Comparison of ENCODE assay signal across 17 cellular contexts in the genomic region with DNA sequence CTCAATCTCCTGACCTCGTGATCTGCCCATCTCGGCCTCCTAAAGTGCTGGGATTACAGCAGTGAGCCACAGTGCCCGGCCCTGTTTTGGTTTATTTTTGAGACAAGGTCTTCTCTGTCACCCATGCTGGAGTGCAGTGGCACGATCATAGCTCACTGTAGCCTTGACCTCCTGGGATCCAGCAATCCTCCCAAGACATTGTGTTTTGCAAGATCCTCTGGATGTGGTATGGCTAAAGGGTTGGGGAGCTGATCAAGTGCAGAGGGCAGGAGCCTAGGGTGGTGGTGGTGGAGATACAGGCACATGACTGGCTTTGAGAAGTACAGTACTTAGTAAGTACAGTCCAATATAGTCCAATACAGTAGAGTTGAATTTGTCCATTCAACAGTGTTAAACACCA. TPM values are rescaled to one million over a fixed set of nuclear protein-coding genes. Genes with fewer than 3 reads are reported as not detected.
A peak's percentile ranks its signal among the peaks of the same experiment; 100 is the strongest.
DNase-seq lines count a peak whose midpoint lies in the region; ATAC-seq, FAIRE-seq and TF ChIP-seq lines count a peak whose summit lies in the region.
"Had no signal": no experiment of that assay in that cellular context is flagged by ENCODE, and none has a peak within 500 bp of the region (broad histone marks: within the 10 kb centered on the region; RNA-seq: fewer than 3 reads in every experiment).

No MANE protein-coding gene starts in this region.

- H3K27ac ChIP-seq in HepG2 (ENCODE audit: extremely low read length, insufficient read depth, low read length): no peak overlapping the region
- no peak overlapping the region for H3K27ac ChIP-seq in right lobe of liver
- H3K27ac ChIP-seq in esophagus squamous epithelium: peak overlapping the region; percentile 57 to 83 (median 71)
- H3K27ac ChIP-seq in vagina: peak overlapping the region; percentile 84
- H3K27ac ChIP-seq: ovary had no signal

- no peaks in the 10 kb centered on the region for H3K79me2 ChIP-seq in HepG2 (ENCODE audit: insufficient read depth, low read length)

- H3K4me1 ChIP-seq in HepG2 (ENCODE audit: insufficient read depth, low read length) (peaks cover 68% of the 10 kb centered on the region), right lobe of liver (no peaks in the 10 kb centered on the region), esophagus squamous epithelium (peaks cover 9 to 85% (median 51%) of the 10 kb centered on the region in 3 donors), vagina (peaks cover 71% of the 10 kb centered on the region)

- no peak for TF ChIP-seq RAD21 in HepG2 (CRISPR knock-in tag; IDR thresholded peaks at IDR 0.05)

- ATAC-seq in HepG2: no peak
- no peak for ATAC-seq in right lobe of liver
- ATAC-seq in activated CD8-positive, alpha-beta T cell treated with anti-CD3 and anti-CD28 coated beads for 36 hours: no peak

- no peak for DNase-seq in HepG2 (ENCODE audit: low spot score)
- DNase-seq in right lobe of liver: no peak
- no peak for DNase-seq in activated CD8-positive, alpha-beta T cell treated with anti-CD3 and anti-CD28 coated beads for 36 hours
- no peak for DNase-seq in esophagus squamous epithelium (lab: John Stamatoyannopoulos, UW)
- no peak for DNase-seq in vagina (ENCODE audit: extremely low spot score in 2 of 2)
- DNase-seq in ureter (ENCODE audit: low spot score): no peak
- no peak for DNase-seq in middle frontal gyrus (ENCODE audit: extremely low spot score, low spot score)
- DNase-seq in SHP77 (lab: John Stamatoyannopoulos, UW): no peak
- DNase-seq: AML-193; central memory CD4-positive, alpha-beta T cell; HCEC 1CT; NCI-H1417; NCI-H526; Right ventricle myocardium superior; stimulated activated CD4-positive, alpha-beta T cell treated with anti-CD3 and anti-CD28 coated beads, Interleukin-2, amount 100 ng/mL, for 24 hours had no signal

- H3K4me2 ChIP-seq in HepG2 (ENCODE audit: low read depth, low read length): no peak overlapping the region

- H3K36me3 ChIP-seq in HepG2 (replicated peaks in 1 of 2; ENCODE audit: control insufficient read depth in 1 of 2, insufficient read depth in 2 of 2, low read length in 2 of 2) (no peaks in the 10 kb centered on the region), right lobe of liver (no peaks in the 10 kb centered on the region), esophagus squamous epithelium (no peaks in the 10 kb centered on the region), vagina (no peaks in the 10 kb centered on the region)
- H3K36me3 ChIP-seq: ovary had no signal

- FAIRE-seq in HepG2 (lab: Jason Lieb, UNC): no peak

- H3K27ac Mint-ChIP-seq in activated CD8-positive, alpha-beta T cell treated with anti-CD3 and anti-CD28 coated beads for 36 hours: peak overlapping the region; percentile 17

- in situ Hi-C loops in HepG2 (cut with HindIII; ENCODE audit: extremely low pct_ligation_motif_present, low pct_unique_long_range_greater_than_20kb): no loop called here

- H3K4me1 Mint-ChIP-seq in activated CD8-positive, alpha-beta T cell treated with anti-CD3 and anti-CD28 coated beads for 36 hours (ENCODE audit: low read depth): peaks cover 67% of the 10 kb centered on the region

- no peaks in the 10 kb centered on the region for H4K20me1 ChIP-seq in HepG2 (ENCODE audit: insufficient read depth, low read length)

- peaks cover 4% of the 10 kb centered on the region for H3K27me3 Mint-ChIP-seq in activated CD8-positive, alpha-beta T cell treated with anti-CD3 and anti-CD28 coated beads for 36 hours

- intact Hi-C loops in HepG2 (cut with micrococcal nuclease; ENCODE audit: unreplicated experiment): no loop called here
- intact Hi-C loops in right lobe of liver (cut with DNase I): no loop called here
- intact Hi-C loops in activated CD8-positive, alpha-beta T cell treated with anti-CD3 and anti-CD28 coated beads for 36 hours (cut with micrococcal nuclease): loop anchor here (5.0 kb wide), 1 partner anchor 36 kb away; no protein-coding TSS in a partner anchor
- intact Hi-C loops in esophagus squamous epithelium (cut with DNase I): no loop called here
- intact Hi-C loops in vagina (cut with DNase I): no loop called here

- H3K4me3 ChIP-seq in HepG2 (replicated peaks in 1 of 3; ENCODE audit: insufficient read depth in 1 of 3, low read depth in 2 of 3, low read length in 3 of 3): no peak overlapping the region
- H3K4me3 ChIP-seq in right lobe of liver: no peak overlapping the region
- no peak overlapping the region for H3K4me3 ChIP-seq in esophagus squamous epithelium
- H3K4me3 ChIP-seq in vagina: no peak overlapping the region
- H3K4me3 ChIP-seq: lung, ovary had no signal

- H3K27me3 ChIP-seq in HepG2 (ENCODE audit: control insufficient read depth in 1 of 2, insufficient read depth in 2 of 2, low read length in 2 of 2) (no peaks in the 10 kb centered on the region), right lobe of liver (no peaks in the 10 kb centered on the region), esophagus squamous epithelium (no peaks in the 10 kb centered on the region), vagina (no peaks in the 10 kb centered on the region)
- H3K27me3 ChIP-seq: ovary had no signal

- BruUV-seq in HepG2 (replicated peaks; lab: Mats Ljungman, UMichigan): no TSS peak

- CTCF ChIA-PET in HepG2 (lab: Yijun Ruan, JAX; ENCODE audit: low intra/inter-chr PET ratio, low total read pairs): no interaction called here
- CTCF ChIA-PET in activated CD8-positive, alpha-beta T cell treated with anti-CD3 and anti-CD28 coated beads for 36 hours (lab: Charles Lee): interaction anchor here (1.1 to 2.7 kb wide), 5 partner anchors 10 to 160 kb away, joined by 3 to 21 read pairs (median 6); no protein-coding TSS in a partner anchor

- peaks cover 10% of the 10 kb centered on the region for H3K36me3 Mint-ChIP-seq in activated CD8-positive, alpha-beta T cell treated with anti-CD3 and anti-CD28 coated beads for 36 hours (ENCODE audit: low read depth)

- H3K9me3 Mint-ChIP-seq in activated CD8-positive, alpha-beta T cell treated with anti-CD3 and anti-CD28 coated beads for 36 hours: no peaks in the 10 kb centered on the region

- WGBS in HepG2 (ENCODE audit: low lambda C conversion rate): 53% methylated on average over 4 of the region's 4 CpGs
- WGBS in right lobe of liver (ENCODE audit: insufficient coverage, low coverage, low lambda C conversion rate, missing lambda C conversion rate): 83% methylated on average over 4 of the region's 4 CpGs
- 90 to 94% methylated on average over 3 of the region's 4 CpGs for WGBS in esophagus squamous epithelium, 2 donors

- peak overlapping the region; percentile 49 for H3K4me3 Mint-ChIP-seq in activated CD8-positive, alpha-beta T cell treated with anti-CD3 and anti-CD28 coated beads for 36 hours

- TF ChIP-seq EP300 in HepG2 (IDR thresholded peaks at IDR 0.05; ENCODE audit: low read depth in 2 of 2, low read length in 2 of 2) (no peak), HepG2 (CRISPR knock-in tag; IDR thresholded peaks at IDR 0.05; ENCODE audit: borderline replicate concordance) (no peak)

- H3K9ac ChIP-seq in HepG2 (ENCODE audit: insufficient read depth, low read depth, low read length): no peak overlapping the region

- TF ChIP-seq CTCF in HepG2 (CRISPR knock-in tag; IDR thresholded peaks at IDR 0.05): no peak
- TF ChIP-seq CTCF in right lobe of liver (IDR thresholded peaks at IDR 0.05): no peak
- no peak for TF ChIP-seq CTCF in activated CD8-positive, alpha-beta T cell treated with anti-CD3 and anti-CD28 coated beads for 36 hours (IDR thresholded peaks at IDR 0.05)
- TF ChIP-seq CTCF in esophagus squamous epithelium (IDR thresholded peaks at IDR 0.05): no peak
- TF ChIP-seq CTCF in vagina (IDR thresholded peaks at IDR 0.05): no peak

- TF ChIP-seq POLR2A in HepG2 (IDR thresholded peaks at IDR 0.05; ENCODE audit: insufficient read depth in 1 of 2, low read depth in 2 of 2, low read length in 2 of 2) (no peak), right lobe of liver (IDR thresholded peaks at IDR 0.05) (no peak), esophagus squamous epithelium (IDR thresholded peaks at IDR 0.05) (no peak), vagina (IDR thresholded peaks at IDR 0.05) (no peak)

- POLR2A ChIA-PET in HepG2 (lab: Yijun Ruan, JAX): no interaction called here
- POLR2A ChIA-PET in activated CD8-positive, alpha-beta T cell treated with anti-CD3 and anti-CD28 coated beads for 36 hours (lab: Charles Lee): interaction anchor here (1.8 to 2.2 kb wide), 2 partner anchors 14 to 35 kb away, joined by 6 to 13 read pairs; no protein-coding TSS in a partner anchor

- H2AFZ ChIP-seq in HepG2 (ENCODE audit: low read length): no peak overlapping the region

- no peaks in the 10 kb centered on the region for H3K9me3 ChIP-seq in HepG2 (ENCODE audit: low read length)
- H3K9me3 ChIP-seq in right lobe of liver: no peaks in the 10 kb centered on the region
- no peaks in the 10 kb centered on the region for H3K9me3 ChIP-seq in esophagus squamous epithelium
- H3K9me3 ChIP-seq in vagina: no peaks in the 10 kb centered on the region
- H3K9me3 ChIP-seq: ovary had no signal

RNA-seq across cellular contexts. Expression of gene TNS4, which starts 16.6 kb away (rescaled TPM):
- 0.58 TPM in 2 replicates for total RNA-seq in HepG2 (2016; rRNA removed; fragmentation: Illumina TruSeq; extraction: Trizol)
- 0.18 and 0.20 TPM in 2 replicates for total RNA-seq in HepG2 (2016; cell fraction: cytosol; rRNA removed; fragmentation: Illumina TruSeq; extraction: Trizol; ENCODE audit: low read depth)
- 0.32 and 0.51 TPM in 2 replicates for total RNA-seq in HepG2 (2016; cell fraction: insoluble cytoplasmic fraction; rRNA removed; fragmentation: Illumina TruSeq; extraction: Trizol)
- total RNA-seq in HepG2 (2016; cell fraction: membrane; rRNA removed; fragmentation: Illumina TruSeq; extraction: Trizol): 0.31 and 0.38 TPM in 2 replicates
- total RNA-seq in HepG2 (2016; cell fraction: nucleus; rRNA removed; fragmentation: Illumina TruSeq; extraction: Trizol): 0.37 and 1.3 TPM in 2 replicates
- 1.7 and 2.1 TPM in 2 replicates for polyA plus RNA-seq in HepG2 (2011; rRNA removed)
- polyA plus RNA-seq in HepG2 (2011; cell fraction: cytosol; rRNA removed): 0.69 and 1.3 TPM in 2 replicates
- polyA plus RNA-seq in HepG2 (2011; cell fraction: nucleus; rRNA removed): 7.1 and 10.8 TPM in 2 replicates
- polyA plus RNA-seq in HepG2 (2012): 0.37 and 0.42 TPM in 2 replicates
- polyA plus RNA-seq in HepG2 (2016; cell fraction: cytosol; fragmentation: Illumina TruSeq; extraction: Trizol; ENCODE audit: low read depth): 0.20 and 0.22 TPM in 2 replicates
- 1.3 and 2.3 TPM in 2 replicates for polyA plus RNA-seq in HepG2 (2016; cell fraction: insoluble cytoplasmic fraction; fragmentation: Illumina TruSeq; extraction: Trizol; ENCODE audit: low read depth)
- 0.34 and 0.72 TPM in 2 replicates for polyA plus RNA-seq in HepG2 (2016; cell fraction: membrane; fragmentation: Illumina TruSeq; extraction: Trizol; ENCODE audit: low read depth)
- polyA plus RNA-seq in HepG2 (2016; cell fraction: nucleus; fragmentation: Illumina TruSeq; extraction: Trizol; ENCODE audit: insufficient read depth, low read depth): 4.4 and 6.8 TPM in 2 replicates
- polyA minus RNA-seq in HepG2 (2011; rRNA and poly(A)+ RNA removed; ENCODE audit: low replicate concordance): 7.4 and 24.1 TPM in 2 replicates
- polyA minus RNA-seq in HepG2 (2011; cell fraction: cytosol; rRNA and poly(A)+ RNA removed): 2.6 and 3.7 TPM in 2 replicates
- polyA minus RNA-seq in HepG2 (2011; cell fraction: nucleus; rRNA and poly(A)+ RNA removed): 4.0 and 6.1 TPM in 2 replicates
- total RNA-seq in right lobe of liver: not detected
- total RNA-seq in activated CD8-positive, alpha-beta T cell treated with anti-CD3 and anti-CD28 coated beads for 36 hours: 1 to 10 TPM; 5.8 to 6.3 TPM
- 100 to 1,000 TPM in 1 of 4 donors, 10 to 100 TPM in 3; 34.6 to 104 (median 71.1) TPM for total RNA-seq in esophagus squamous epithelium
- 296 TPM for total RNA-seq in vagina
- total RNA-seq in ureter: 53.1 TPM
- total RNA-seq: Right ventricle myocardium superior had no signal

RNA-seq across cellular contexts. Expression of gene CCR7, which starts 47.3 kb away (rescaled TPM):
- 0.04 TPM in 1 of 2 replicates, not detected in the other for total RNA-seq in HepG2 (2016; rRNA removed; fragmentation: Illumina TruSeq; extraction: Trizol)
- total RNA-seq in HepG2 (2016; cell fraction: cytosol; rRNA removed; fragmentation: Illumina TruSeq; extraction: Trizol; ENCODE audit: low read depth): not detected in 2 replicates
- total RNA-seq in HepG2 (2016; cell fraction: insoluble cytoplasmic fraction; rRNA removed; fragmentation: Illumina TruSeq; extraction: Trizol): 0.09 TPM in 1 of 2 replicates, not detected in the other
- total RNA-seq in HepG2 (2016; cell fraction: membrane; rRNA removed; fragmentation: Illumina TruSeq; extraction: Trizol): not detected in 2 replicates
- not detected in 2 replicates for total RNA-seq in HepG2 (2016; cell fraction: nucleus; rRNA removed; fragmentation: Illumina TruSeq; extraction: Trizol)
- polyA plus RNA-seq in HepG2 (2011; rRNA removed): 0.53 and 0.55 TPM in 2 replicates
- polyA plus RNA-seq in HepG2 (2011; cell fraction: cytosol; rRNA removed): 0.59 and 0.70 TPM in 2 replicates
- 0.31 and 1.1 TPM in 2 replicates for polyA plus RNA-seq in HepG2 (2011; cell fraction: nucleus; rRNA removed)
- polyA plus RNA-seq in HepG2 (2012): 1.1 and 1.5 TPM in 2 replicates
- polyA plus RNA-seq in HepG2 (2016; cell fraction: cytosol; fragmentation: Illumina TruSeq; extraction: Trizol; ENCODE audit: low read depth): not detected in 2 replicates
- polyA plus RNA-seq in HepG2 (2016; cell fraction: insoluble cytoplasmic fraction; fragmentation: Illumina TruSeq; extraction: Trizol; ENCODE audit: low read depth): not detected in 2 replicates
- polyA plus RNA-seq in HepG2 (2016; cell fraction: membrane; fragmentation: Illumina TruSeq; extraction: Trizol; ENCODE audit: low read depth): not detected in 2 replicates
- polyA plus RNA-seq in HepG2 (2016; cell fraction: nucleus; fragmentation: Illumina TruSeq; extraction: Trizol; ENCODE audit: insufficient read depth, low read depth): not detected in 2 replicates
- polyA minus RNA-seq in HepG2 (2011; rRNA and poly(A)+ RNA removed; ENCODE audit: low replicate concordance): 1.4 and 3.5 TPM in 2 replicates
- polyA minus RNA-seq in HepG2 (2011; cell fraction: cytosol; rRNA and poly(A)+ RNA removed): 0.40 TPM in 1 of 2 replicates, not detected in the other
- 0.37 TPM in 1 of 2 replicates, not detected in the other for polyA minus RNA-seq in HepG2 (2011; cell fraction: nucleus; rRNA and poly(A)+ RNA removed)
- under 1 TPM in 4 of 6 experiments, not detected in 2; 0.12 to 0.58 (median 0.28) TPM for total RNA-seq in right lobe of liver
- 100 to 1,000 TPM; 297 to 302 TPM for total RNA-seq in activated CD8-positive, alpha-beta T cell treated with anti-CD3 and anti-CD28 coated beads for 36 hours
- total RNA-seq in esophagus squamous epithelium: under 1 TPM in 3 of 4 donors, not detected in 1; 0.12 to 0.95 (median 0.53) TPM
- not detected for total RNA-seq in vagina
- total RNA-seq in ureter: 0.57 TPM
- total RNA-seq: Right ventricle myocardium superior had no signal

Comparison
In these comparisons a context has a peak if more than half of its experiments do, and no peak if none do; other contexts are left out.
1. H3K27ac ChIP-seq: peak in esophagus squamous epithelium (4 of 4) and vagina (single experiment); none in HepG2 (single experiment) and right lobe of liver (0 of 3).
2. RNA of gene CCR7, which starts 47.3 kb away (total RNA-seq): 297 to 302 TPM in activated CD8-positive, alpha-beta T cell treated with anti-CD3 and anti-CD28 coated beads for 36 hours; 0.57 TPM in ureter (single experiment), 0.12 to 0.95 TPM in esophagus squamous epithelium, 0.12 to 0.58 TPM in right lobe of liver, not detected in vagina (single experiment) and 0.04 to 0.09 TPM in HepG2; every median in the first group is over 100 times any median in the second.